In genomic region chrX:74493806-74494205, GRCh38 we compare ENCODE assay signal across 20 cellular contexts.
"Had no signal": no experiment of that assay in that cellular context is flagged by ENCODE, and none has a peak within 500 bp of the region (broad histone marks: within the 10 kb centered on the region; RNA-seq: fewer than 3 reads in every experiment).

No MANE protein-coding gene starts in this region.

- ATAC-seq: activated CD8-positive, alpha-beta T cell treated with anti-CD3 and anti-CD28 coated beads, Interleukin-2, amount 10 ng/mL, durations not matched to agents 7 days and 5 days; activated naive CD8-positive, alpha-beta T cell treated with anti-CD3 and anti-CD28 coated beads, Interleukin-2, amount 50 U/mL, for 24 hours; body of pancreas; left lung; naive thymus-derived CD8-positive, alpha-beta T cell; pancreas; stimulated activated effector memory CD8-positive, alpha-beta T cell treated with anti-CD3 and anti-CD28 coated beads, Interleukin-12 subunit alpha, Interleukin-12 subunit beta, amount 100 ng/mL, for 72 hours had no signal

- DNase-seq: activated CD4-positive, alpha-beta T cell treated with anti-CD3 and anti-CD28 coated beads, Interleukin-2, amount 10 ng/mL, durations not matched to agents 7 days and 5 days; activated CD4-positive, CD25-positive, alpha-beta regulatory T cell treated with anti-CD3 and anti-CD28 coated beads, Interleukin-2, amount 50 U/mL, for 72 hours; activated CD8-positive, alpha-beta T cell treated with anti-CD3 and anti-CD28 coated beads, Interleukin-2, amount 10 ng/mL, durations not matched to agents 7 days and 5 days; activated gamma-delta T cell; activated naive CD4-positive, alpha-beta T cell treated with anti-CD3 and anti-CD28 coated beads, Interleukin-2, amount 50 U/mL, for 16 hours; activated naive CD8-positive, alpha-beta T cell treated with anti-CD3 and anti-CD28 coated beads, Interleukin-2, amount 50 U/mL, for 24 hours; body of pancreas; foreskin fibroblast; left lung; naive thymus-derived CD8-positive, alpha-beta T cell; pancreas; right lobe of liver; small intestine; stimulated activated CD4-positive, alpha-beta T cell treated with anti-CD3 and anti-CD28 coated beads, Interleukin-2, amount 100 ng/mL, for 24 hours; stomach; transverse colon; uterus had no signal

- H3K4me1 ChIP-seq: body of pancreas, left lung, pancreas, right lobe of liver, stomach, transverse colon, uterus had no signal

- H3K36me3 ChIP-seq: left lung, pancreas, right lobe of liver, stomach, transverse colon, uterus had no signal

- H3K9me3 ChIP-seq: body of pancreas, left lung, pancreas, right lobe of liver, stomach, transverse colon, uterus had no signal

- H3K4me3 ChIP-seq: body of pancreas, left lung, lung, pancreas, right lobe of liver, stomach, transverse colon, uterus had no signal

- H3K27ac ChIP-seq: body of pancreas, left lung, pancreas, right lobe of liver, stomach, transverse colon, uterus, VCaP had no signal

- H3K27me3 ChIP-seq: body of pancreas, left lung, pancreas, right lobe of liver, stomach, transverse colon, uterus had no signal
